ENCODE assay signal across 9 cellular contexts in the genomic region with DNA sequence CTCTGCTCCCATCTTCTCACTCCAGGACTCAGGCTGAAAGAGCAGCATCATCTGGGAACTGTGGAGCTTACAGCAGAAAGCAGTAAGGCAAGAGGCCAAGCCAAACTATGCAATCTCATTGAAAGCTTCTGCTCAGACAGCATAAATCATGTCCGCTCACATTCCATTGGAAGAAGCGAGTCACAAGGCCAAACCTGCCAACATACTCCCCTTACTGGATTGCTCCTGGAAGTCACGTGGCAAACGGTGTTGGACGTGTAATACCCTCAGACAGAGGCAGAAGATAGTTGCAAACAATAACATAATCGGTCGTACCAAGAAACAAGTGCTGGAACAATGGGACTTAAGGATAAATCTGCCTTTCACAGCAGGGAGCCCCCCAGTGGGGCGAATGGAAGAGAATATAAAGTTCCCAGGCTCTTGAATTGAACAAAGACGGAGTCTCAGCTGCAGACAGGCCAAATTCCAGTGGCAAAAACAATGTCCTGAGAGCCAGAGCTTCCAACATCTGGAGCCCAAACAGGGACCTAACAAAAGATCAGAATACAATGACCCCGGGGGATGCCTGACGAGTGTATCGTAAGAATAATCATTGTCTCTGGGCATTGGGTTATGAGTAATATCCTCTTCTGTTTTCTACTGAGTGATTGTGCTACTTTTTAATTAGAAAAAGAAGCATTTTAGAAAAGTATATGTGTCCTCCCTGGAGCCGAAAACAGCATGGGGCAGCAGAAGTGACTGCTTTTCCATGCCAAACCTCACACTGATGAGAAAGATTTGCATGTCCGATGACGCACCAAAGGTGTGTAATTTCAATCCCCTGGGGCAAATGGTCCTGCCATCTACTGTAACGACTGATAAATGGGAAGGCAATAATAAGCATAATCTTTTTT.
DNase-seq lines count a peak whose midpoint lies in the region; ATAC-seq and TF ChIP-seq lines count a peak whose summit lies in the region.
"Had no signal": no experiment of that assay in that cellular context is flagged by ENCODE, and none has a peak within 500 bp of the region (broad histone marks: within the 10 kb centered on the region; RNA-seq: fewer than 3 reads in every experiment).

No MANE protein-coding gene starts in this region.

- H3K79me2 ChIP-seq in PC-3 (ENCODE audit: low read length): no peaks in the 10 kb centered on the region

- no peaks in the 10 kb centered on the region for H3K4me1 ChIP-seq in PC-3 (ENCODE audit: insufficient read depth, low read length)

- no peaks in the 10 kb centered on the region for H3K9me2 ChIP-seq in PC-3 (replicated peaks; ENCODE audit: low read length)

- intact Hi-C loops in PC-3 (cut with micrococcal nuclease): no loop called here

- no TSS peak for BruUV-seq in PC-3 (replicated peaks; lab: Mats Ljungman, UMichigan)

- H2AFZ ChIP-seq in PC-3 (ENCODE audit: low read length): no peak overlapping the region

- no peaks in the 10 kb centered on the region for H4K20me1 ChIP-seq in PC-3 (ENCODE audit: low read length)

- POLR2A ChIA-PET in PC-3 (lab: Charles Lee; ENCODE audit: unreplicated experiment) (no interaction called here), GM10248 (lab: Yijun Ruan, JAX) (no interaction called here)

- no peak overlapping the region for H3K27ac ChIP-seq in PC-3 (ENCODE audit: low read length)

- H3K27me3 ChIP-seq in PC-3 (ENCODE audit: low read length): no peaks in the 10 kb centered on the region

- no peaks in the 10 kb centered on the region for H3F3A ChIP-seq in PC-3 (ENCODE audit: low read length, unreplicated experiment)

- H3K4me3 ChIP-seq in PC-3 (ENCODE audit: low read length): no peak overlapping the region

- DNase-seq in Ammon's horn (ENCODE audit: low spot score) (peak; percentile 24), PC-3 (peak; percentile 53), fibroblast of gingiva (ENCODE audit: low read depth) (peak; percentile 95), non-pigmented ciliary epithelial cell (ENCODE audit: low read depth) (peak; percentile 95), GM10248 (ENCODE audit: extremely low spot score) (no peak), NCI-H446 (lab: John Stamatoyannopoulos, UW) (no peak)
- DNase-seq: NCI-H1930 had no signal

- peak; percentile 40; the same call in 1 of the 2 replicates for ATAC-seq in PC-3
- ATAC-seq in GM19455 (IDR thresholded peaks at IDR 0.05; ENCODE audit: unreplicated experiment): no peak
- ATAC-seq in HG02885 (IDR thresholded peaks at IDR 0.05; ENCODE audit: poor library complexity, unreplicated experiment): no peak

- no peak overlapping the region for H3K4me2 ChIP-seq in PC-3 (ENCODE audit: low read length)

- no peak overlapping the region for H3K9ac ChIP-seq in PC-3 (ENCODE audit: low read length)

- TF ChIP-seq CTCF in PC-3 (conservative IDR thresholded peaks at IDR 0.05; ENCODE audit: low read depth, low read length) (no peak), GM10248 (IDR thresholded peaks at IDR 0.05; ENCODE audit: control extremely low read depth, extremely low read depth, low read depth, missing control alignments) (no peak)

- CTCF ChIA-PET in PC-3 (lab: Charles Lee): no interaction called here
- CTCF ChIA-PET in GM10248 (lab: Yijun Ruan, JAX): interaction anchor here (2.9 kb wide), 1 partner anchor 11 kb away, joined by 13 read pairs; no protein-coding TSS in a partner anchor

- H3K36me3 ChIP-seq in PC-3 (ENCODE audit: low read depth, low read length): no peaks in the 10 kb centered on the region

- H3K9me3 ChIP-seq in PC-3 (ENCODE audit: low read length): no peaks in the 10 kb centered on the region

Comparison
In these comparisons a context has a peak if more than half of its experiments do, and no peak if none do; other contexts are left out.
1. DNase-seq: peak in Ammon's horn (single experiment), PC-3 (single experiment), fibroblast of gingiva (single experiment) and non-pigmented ciliary epithelial cell (single experiment); none in GM10248 (single experiment) and NCI-H446 (0 of 2).